In genomic region chr4:62618042-62618441, GRCh38 we compare ENCODE assay signal across 23 cellular contexts.
"Had no signal": no experiment of that assay in that cellular context is flagged by ENCODE, and none has a peak within 500 bp of the region (broad histone marks: within the 10 kb centered on the region; RNA-seq: fewer than 3 reads in every experiment).

No MANE protein-coding gene starts in this region.

- H3K27ac ChIP-seq: adrenal gland, PC-9 had no signal

- H3K4me1 ChIP-seq: adrenal gland had no signal

- H3K4me2 ChIP-seq: PC-9 had no signal

- H3K9me3 ChIP-seq: adrenal gland had no signal

- H3K27me3 ChIP-seq: adrenal gland had no signal

- H2AFZ ChIP-seq: PC-9 had no signal

- H3K36me3 ChIP-seq: adrenal gland had no signal

- DNase-seq: activated CD4-positive, alpha-beta T cell treated with anti-CD3 and anti-CD28 coated beads for 48 hours; activated CD4-positive, alpha-beta T cell treated with anti-CD3 and anti-CD28 coated beads, Interleukin-2, amount 50 U/mL, for 4 hours; activated CD4-positive, CD25-positive, alpha-beta regulatory T cell treated with anti-CD3 and anti-CD28 coated beads, Interleukin-2, amount 50 U/mL, for 72 hours; activated CD8-positive, alpha-beta memory T cell treated with anti-CD3 and anti-CD28 coated beads, Interleukin-2, amount 50 U/mL, for 48 hours; activated CD8-positive, alpha-beta T cell treated with anti-CD3 and anti-CD28 coated beads, Interleukin-2, amount 10 ng/mL, durations not matched to agents 7 days and 5 days; activated naive CD4-positive, alpha-beta T cell treated with anti-CD3 and anti-CD28 coated beads, Interleukin-2, amount 50 U/mL, for 16 hours; activated naive CD8-positive, alpha-beta T cell treated with anti-CD3 and anti-CD28 coated beads, Interleukin-2, amount 10 ng/mL, durations not matched to agents 7 days and 5 days; activated T-cell treated with anti-CD3 and anti-CD28 coated beads, Interleukin-2, amount 50 U/mL, for 1 hour; adrenal gland; anterior cingulate cortex; cerebellar nuclear complex; Kasumi-1; NCI-H1092 treated with DMSO at 0.1 percent for 48 hours; NCI-H1417 treated with DMSO at 0.1 percent for 48 hours; NCI-H1694 treated with DMSO at 0.1 percent for 48 hours; NCI-H2029 treated with DMSO at 0.1 percent for 48 hours; NCI-H510A treated with DMSO at 0.1 percent for 48 hours; NCI-H69; PC-9; SHP77 treated with DMSO at 0.1 percent for 48 hours; SW 1271 had no signal

- ATAC-seq: activated CD8-positive, alpha-beta T cell treated with anti-CD3 and anti-CD28 coated beads, Interleukin-2, amount 10 ng/mL, durations not matched to agents 7 days and 5 days; K562; WTC11 had no signal

- H3K4me3 ChIP-seq: adrenal gland, K562, PC-9 had no signal
